In the genomic region with DNA sequence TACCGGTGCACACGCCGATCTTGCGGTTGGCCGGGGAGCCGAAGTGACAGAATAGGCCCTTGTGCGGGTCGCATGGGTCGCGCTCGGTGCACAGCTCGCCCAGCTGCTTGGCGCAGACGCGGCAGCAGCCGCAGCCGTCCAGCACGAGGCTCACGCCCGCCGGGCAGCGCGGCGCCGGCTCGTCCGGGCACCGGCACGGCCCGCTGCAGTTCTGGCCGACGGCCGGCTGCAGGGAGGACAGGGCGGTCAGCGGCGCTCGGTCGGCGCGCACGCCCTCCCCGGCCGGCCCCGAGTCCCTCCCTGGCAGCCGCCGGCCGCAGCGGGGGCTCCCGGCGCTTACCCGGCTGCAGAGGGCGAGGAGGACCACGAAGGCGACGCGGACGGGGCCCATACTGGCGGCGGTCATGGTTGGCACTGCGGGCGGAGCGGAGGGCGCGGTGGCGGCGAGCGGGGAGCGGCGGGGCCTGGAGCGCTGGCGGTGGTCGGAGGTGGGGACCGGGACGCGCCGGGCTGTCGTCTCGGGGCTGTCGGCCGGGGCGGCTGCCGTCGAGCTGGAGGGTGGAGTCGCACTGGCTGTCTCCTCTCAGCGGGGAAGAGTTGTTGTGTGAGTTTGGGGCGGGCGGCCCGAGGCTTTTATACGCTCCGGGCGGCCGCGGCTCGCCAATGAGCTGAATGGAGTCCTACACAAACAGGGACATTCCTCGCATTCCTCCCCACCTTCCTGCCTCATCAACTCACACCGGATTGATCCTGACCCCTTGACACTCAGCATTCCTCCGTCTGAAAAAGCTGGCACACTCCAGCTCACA, we compare ENCODE assay signal across 8 cellular contexts. TPM values are rescaled to one million over a fixed set of nuclear protein-coding genes. Genes with fewer than 3 reads are reported as not detected.
DNase-seq lines count a peak whose midpoint lies in the region; ATAC-seq and TF ChIP-seq lines count a peak whose summit lies in the region.

A gene with protein sequence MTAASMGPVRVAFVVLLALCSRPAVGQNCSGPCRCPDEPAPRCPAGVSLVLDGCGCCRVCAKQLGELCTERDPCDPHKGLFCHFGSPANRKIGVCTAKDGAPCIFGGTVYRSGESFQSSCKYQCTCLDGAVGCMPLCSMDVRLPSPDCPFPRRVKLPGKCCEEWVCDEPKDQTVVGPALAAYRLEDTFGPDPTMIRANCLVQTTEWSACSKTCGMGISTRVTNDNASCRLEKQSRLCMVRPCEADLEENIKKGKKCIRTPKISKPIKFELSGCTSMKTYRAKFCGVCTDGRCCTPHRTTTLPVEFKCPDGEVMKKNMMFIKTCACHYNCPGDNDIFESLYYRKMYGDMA (minus strand): TSS at position 606 of the 809 bp plus-strand sequence. CDS start 200 bp downstream, at position 406.

- TF ChIP-seq CTCF in HCT116 (IDR thresholded peaks at IDR 0.05 in 2 of 3, conservative IDR thresholded peaks at IDR 0.05 in 1 of 3; ENCODE audit: borderline replicate concordance in 1 of 3, insufficient read depth in 1 of 3, low read depth in 2 of 3, low read length in 2 of 3) (no peak), VCaP (conservative IDR thresholded peaks at IDR 0.05) (peak; percentile 35), esophagus squamous epithelium (IDR thresholded peaks at IDR 0.05) (no peak), transverse colon (IDR thresholded peaks at IDR 0.05) (peak in 1 of 5 experiments; percentile 38)

- DNase-seq in COLO829 (ENCODE audit: low spot score) (peak; percentile 86), HCT116 (ENCODE audit: low read depth, low spot score) (peak; percentile 48), esophagus squamous epithelium (lab: John Stamatoyannopoulos, UW) (no peak), transverse colon (peak; percentile 84), SKM-1 (lab: John Stamatoyannopoulos, UW; ENCODE audit: unreplicated experiment) (no peak)

- no peaks in the 10 kb centered on the region for H3K79me2 ChIP-seq in HCT116 (ENCODE audit: insufficient read depth, low read length)

- H3K36me3 ChIP-seq in HCT116 (ENCODE audit: control insufficient read depth in 1 of 2, insufficient read depth in 2 of 2, low read length in 2 of 2) (no peaks in the 10 kb centered on the region), esophagus squamous epithelium (no peaks in the 10 kb centered on the region), transverse colon (no peaks in the 10 kb centered on the region)

- ATAC-seq in HCT116 = peak; percentile 82
- ATAC-seq in GM19395 (IDR thresholded peaks at IDR 0.05; ENCODE audit: unreplicated experiment) = no peak

- CTCF ChIA-PET in HCT116 (lab: Charles Lee) = interaction anchor here (1.0 to 1.4 kb wide), 4 partner anchors 10 to 329 kb away, joined by 3 to 7 read pairs (median 3); no protein-coding TSS in a partner anchor

- POLR2A ChIA-PET in HCT116 (lab: Charles Lee) = interaction anchor here (0.7 to 1.4 kb wide), 11 partner anchors 19 to 531 kb away, joined by 3 to 6 read pairs (median 3); no protein-coding TSS in a partner anchor

- peak within 1 kb of the TSS; percentile 83 for H3K4me2 ChIP-seq in HCT116 (ENCODE audit: low read length)

- no peaks in the 10 kb centered on the region for H3K9me2 ChIP-seq in HCT116 (ENCODE audit: insufficient read depth)

- peak within 1 kb of the TSS; percentile 8 for H2AFZ ChIP-seq in HCT116 (ENCODE audit: low read depth, low read length, poor library complexity, severe bottlenecking)

- TF ChIP-seq RAD21 in HCT116 (IDR thresholded peaks at IDR 0.05; ENCODE audit: low read depth) = no peak

- RAD21 ChIA-PET in HCT116 (lab: Charles Lee; ENCODE audit: low non-redundant PET in 1 of 2, low total read pairs in 2 of 2, uncharacterized antibody in 2 of 2, unreplicated experiment in 2 of 2) = no interaction called here

- H3K27me3 ChIP-seq in HCT116 (ENCODE audit: insufficient read depth, low read length) (no peaks in the 10 kb centered on the region), esophagus squamous epithelium (peaks cover 0 to 41% (median 0%) of the 10 kb centered on the region in 4 donors), mononuclear cell (ENCODE audit: insufficient read depth, low read length) (peaks cover 74% of the 10 kb centered on the region), transverse colon (no peaks in the 10 kb centered on the region)

- in situ Hi-C loops in transverse colon (cut with MboI; ENCODE audit: low pct_ligation_motif_present in 1 of 4, low pct_unique_long_range_greater_than_20kb in 1 of 4, low sequenced_read_pairs in 3 of 4) = no loop called here

- BruUV-seq in HCT116 (replicated peaks; lab: Mats Ljungman, UMichigan) = no TSS peak

- H3K27ac ChIP-seq in HCT116 (ENCODE audit: low read depth, low read length) (peak within 1 kb of the TSS; percentile 57; the same call in 1 of the 2 replicates), VCaP (peak within 1 kb of the TSS; percentile 22), esophagus squamous epithelium (peak within 1 kb of the TSS; percentile 83 to 97 (median 90)), transverse colon (peak within 1 kb of the TSS; percentile 95 to 97 (median 96))

- TF ChIP-seq POLR2A in HCT116 (IDR thresholded peaks at IDR 0.05; ENCODE audit: borderline replicate concordance, extremely low read depth, insufficient read depth, insufficient read length) (peak; percentile 44), esophagus squamous epithelium (IDR thresholded peaks at IDR 0.05) (peak in 2 of 4 donors; percentile 78 to 97), transverse colon (IDR thresholded peaks at IDR 0.05) (peak; percentile 88)

- peak within 1 kb of the TSS; percentile 52 for H3K9ac ChIP-seq in HCT116 (ENCODE audit: low read length)

- no peaks in the 10 kb centered on the region for H3K9me3 ChIP-seq in HCT116 (ENCODE audit: control insufficient read depth in 1 of 2, insufficient read depth in 1 of 2, low read depth in 1 of 2, low read length in 2 of 2)
- no peaks in the 10 kb centered on the region for H3K9me3 ChIP-seq in esophagus squamous epithelium
- no peaks in the 10 kb centered on the region for H3K9me3 ChIP-seq in mononuclear cell (ENCODE audit: low read depth, low read length)
- H3K9me3 ChIP-seq in transverse colon = no peaks in the 10 kb centered on the region

- H3K4me1 ChIP-seq in HCT116 (ENCODE audit: control insufficient read depth in 1 of 2, insufficient read depth in 2 of 2, low read length in 2 of 2) (peaks cover 9 to 34% of the 10 kb centered on the region in 2 experiments), esophagus squamous epithelium (peaks cover 0 to 46% (median 7%) of the 10 kb centered on the region in 3 donors), mononuclear cell (ENCODE audit: insufficient read depth, low read length) (peaks cover 6% of the 10 kb centered on the region), transverse colon (peaks cover 4 to 40% (median 19%) of the 10 kb centered on the region in 4 donors)

- H3K4me3 ChIP-seq in HCT116 (replicated peaks in 1 of 2; ENCODE audit: low read depth in 1 of 2, low read length in 2 of 2) (peak within 1 kb of the TSS; percentile 47 to 60), esophagus squamous epithelium (peak within 1 kb of the TSS; percentile 49 to 86 (median 69)), mononuclear cell (ENCODE audit: low read length) (peak within 1 kb of the TSS; percentile 24), transverse colon (peak within 1 kb of the TSS; percentile 68 to 83 (median 81))

- H4K20me1 ChIP-seq in HCT116 (ENCODE audit: insufficient read depth) = no peaks in the 10 kb centered on the region

- WGBS in esophagus squamous epithelium, 2 donors = 0% methylated on average over 17 to 28 of the region's 97 CpGs
- WGBS in transverse colon (ENCODE audit: low coverage in 1 of 2), 2 donors = 2 to 3% methylated on average over 12 to 23 of the region's 97 CpGs

- intact Hi-C loops in HCT116 (cut with micrococcal nuclease) = no loop called here
- intact Hi-C loops in esophagus squamous epithelium (cut with DNase I) = no loop called here
- intact Hi-C loops in transverse colon (cut with DNase I; ENCODE audit: low total_unique reads) = no loop called here

- no peak for TF ChIP-seq EP300 in transverse colon (IDR thresholded peaks at IDR 0.05; ENCODE audit: low read depth)

TF ChIP-seq in HCT116, 20 proteins besides CTCF, POLR2A, EP300 and RAD21:
- TF ChIP-seq, protein P1, sequence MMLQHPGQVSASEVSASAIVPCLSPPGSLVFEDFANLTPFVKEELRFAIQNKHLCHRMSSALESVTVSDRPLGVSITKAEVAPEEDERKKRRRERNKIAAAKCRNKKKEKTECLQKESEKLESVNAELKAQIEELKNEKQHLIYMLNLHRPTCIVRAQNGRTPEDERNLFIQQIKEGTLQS (IDR thresholded peaks at IDR 0.05) = no peak
- TF ChIP-seq SP1 (IDR thresholded peaks at IDR 0.05; ENCODE audit: low read depth) (0 out of 2 replicates have a peak, but pooled peaks have one; percentile 24), EZH2phosphoT487 (IDR thresholded peaks at IDR 0.05; ENCODE audit: borderline replicate concordance) (no peak), EGR1 (IDR thresholded peaks at IDR 0.05; ENCODE audit: low read depth) (no peak), POLR2AphosphoS5 (IDR thresholded peaks at IDR 0.05; ENCODE audit: low read depth, low read length) (0 out of 2 replicates have a peak, but pooled peaks have one; percentile 38), EZH2 (IDR thresholded peaks at IDR 0.05) (no peak), TCF7L2 (IDR thresholded peaks at IDR 0.05; ENCODE audit: borderline replicate concordance, extremely low read depth, insufficient read depth, insufficient read length) (peak; percentile 43), SIN3A (IDR thresholded peaks at IDR 0.05; ENCODE audit: low read depth) (no peak), ZFX (IDR thresholded peaks at IDR 0.05) (peak; percentile 65)
- TF ChIP-seq, protein P2, sequence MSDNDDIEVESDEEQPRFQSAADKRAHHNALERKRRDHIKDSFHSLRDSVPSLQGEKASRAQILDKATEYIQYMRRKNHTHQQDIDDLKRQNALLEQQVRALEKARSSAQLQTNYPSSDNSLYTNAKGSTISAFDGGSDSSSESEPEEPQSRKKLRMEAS (IDR thresholded peaks at IDR 0.05) = peak; percentile 22

RNA-seq across cellular contexts. Expression of the gene that starts here (rescaled TPM):
- total RNA-seq in HCT116 (2021; ENCODE audit: unreplicated experiment) (3.1 TPM), esophagus squamous epithelium (100 to 1,000 TPM in 1 of 4 donors, 10 to 100 TPM in 2, 1 to 10 TPM in 1; 8.9 to 110 (median 25.9) TPM), mononuclear cell (under 0.01 TPM), transverse colon (100 to 1,000 TPM in 1 of 4 donors, 10 to 100 TPM in 3; 37.0 to 146 (median 58.0) TPM)
- polyA plus RNA-seq in HCT116 (2012) = 3.7 and 4.7 TPM in 2 replicates

Comparison
In these comparisons a context has a peak if more than half of its experiments do, and no peak if none do; other contexts are left out.
1. DNase-seq: peak in COLO829 (single experiment), HCT116 (single experiment) and transverse colon (single experiment); none in esophagus squamous epithelium (single experiment) and SKM-1 (single experiment).
2. H3K27ac ChIP-seq: peak in every context shown above with its lines; median percentile 96 in transverse colon; 90 in esophagus squamous epithelium; 57 in HCT116; 22 in VCaP.
3. H3K4me3 ChIP-seq: peak in every context shown above with its lines; median percentile 81 in transverse colon; 69 in esophagus squamous epithelium; 54 in HCT116; 24 in mononuclear cell.